In the genomic region with DNA sequence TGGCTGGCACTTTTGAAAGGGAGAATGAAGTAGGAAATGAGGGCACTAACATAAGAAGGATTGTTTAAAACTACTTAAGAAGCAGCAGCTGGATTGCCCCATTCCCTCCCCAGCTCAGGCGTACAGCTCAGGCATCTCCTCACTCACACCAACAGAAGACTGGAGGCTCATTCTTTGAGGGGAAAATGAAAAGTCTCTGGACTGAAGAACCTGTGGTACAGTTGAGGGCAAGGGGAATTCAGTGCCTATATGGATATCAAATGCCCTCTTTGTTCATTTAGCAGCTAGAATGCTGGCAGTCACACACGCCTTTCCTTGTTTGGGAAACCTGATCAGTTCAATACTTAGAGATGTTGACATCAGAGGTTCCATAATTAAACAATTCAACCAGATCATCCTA, we compare ENCODE assay signal across 1 cellular context.
TF ChIP-seq lines count a peak whose summit lies in the region.

No MANE protein-coding gene starts in this region.

TF ChIP-seq in WTC11, 78 proteins besides CTCF, POLR2A, EP300 and RAD21 (continued from another document):
- TF ChIP-seq FOXJ3 (CRISPR knock-in tag; IDR thresholded peaks at IDR 0.05; ENCODE audit: borderline replicate concordance) (no peak), ATF1 (CRISPR knock-in tag; IDR thresholded peaks at IDR 0.05) (no peak), ZNF121 (CRISPR knock-in tag; IDR thresholded peaks at IDR 0.05) (no peak), FOXK1 (CRISPR knock-in tag; IDR thresholded peaks at IDR 0.05) (no peak), FOXP4 (CRISPR knock-in tag; IDR thresholded peaks at IDR 0.05) (no peak), SMAD3 (CRISPR knock-in tag; IDR thresholded peaks at IDR 0.05; ENCODE audit: borderline replicate concordance) (no peak)
